9 cellular contexts compared by ENCODE assay signal in the genomic region with DNA sequence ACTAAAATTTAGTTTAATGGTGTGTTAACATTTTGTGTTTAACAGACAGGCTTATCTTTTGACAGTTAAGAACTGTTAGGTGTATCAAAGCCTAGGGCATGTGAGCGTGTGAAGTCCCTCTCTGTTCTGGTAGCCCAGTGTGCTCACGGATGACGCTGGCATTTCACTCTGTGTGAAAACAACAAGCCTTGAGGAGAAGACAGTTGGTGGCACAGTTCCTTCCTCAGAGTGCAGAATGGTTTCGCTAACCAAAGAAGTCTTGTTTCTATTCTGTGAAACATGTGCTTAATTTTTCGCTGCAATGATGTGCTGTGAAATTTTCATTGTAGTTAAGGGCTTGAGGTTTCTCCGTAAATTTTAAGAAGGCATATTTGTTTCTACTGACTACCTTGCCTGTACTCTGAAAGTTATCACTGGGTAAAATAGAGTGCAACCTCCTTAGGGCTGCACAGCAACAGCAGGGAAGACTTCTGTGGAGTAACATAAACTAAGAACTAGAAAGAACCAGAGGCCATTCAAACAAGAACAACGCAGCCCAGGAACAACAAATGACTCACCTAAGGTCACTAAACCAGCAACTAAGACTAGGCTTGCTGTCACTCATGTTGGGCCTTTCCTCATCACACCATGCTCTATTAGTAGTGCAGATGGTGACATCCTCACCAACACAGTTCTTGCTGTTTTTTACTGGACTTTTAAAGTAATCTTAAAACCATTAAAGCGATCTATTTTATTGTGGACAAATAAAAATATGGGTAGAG. TPM values are rescaled to one million over a fixed set of nuclear protein-coding genes. Genes with fewer than 3 reads are reported as not detected.
DNase-seq lines count a peak whose midpoint lies in the region; ATAC-seq, FAIRE-seq and TF ChIP-seq lines count a peak whose summit lies in the region.
"Had no signal": no experiment of that assay in that cellular context is flagged by ENCODE, and none has a peak within 500 bp of the region (broad histone marks: within the 10 kb centered on the region; RNA-seq: fewer than 3 reads in every experiment).

No MANE protein-coding gene starts in this region.

- H3K36me3 ChIP-seq in K562 (ENCODE audit: control insufficient read depth, insufficient read depth, low read length) (peaks cover 73% of the 10 kb centered on the region), left lung (peaks cover 0 to 50% of the 10 kb centered on the region in 2 donors)

- no peaks in the 10 kb centered on the region for H3K27me3 Mint-ChIP-seq in activated T-cell treated with anti-CD3 and anti-CD28 coated beads, Interleukin-2, amount 50 U/mL, for 24 hours
- H3K27me3 Mint-ChIP-seq in stimulated activated naive CD8-positive, alpha-beta T cell treated with anti-CD3 and anti-CD28 coated beads, Interleukin-15, amount 100 ng/mL, for 72 hours: no peaks in the 10 kb centered on the region

- POLR2A ChIA-PET in K562 (lab: Yijun Ruan, JAX): no interaction called here

- peak overlapping the region; percentile 96 for H3K27ac Mint-ChIP-seq in activated T-cell treated with anti-CD3 and anti-CD28 coated beads, Interleukin-2, amount 50 U/mL, for 24 hours
- peak overlapping the region; percentile 74 to 86 for H3K27ac Mint-ChIP-seq in stimulated activated naive CD8-positive, alpha-beta T cell treated with anti-CD3 and anti-CD28 coated beads, Interleukin-15, amount 100 ng/mL, for 72 hours

- BruUV-seq in K562 (replicated peaks; lab: Mats Ljungman, UMichigan): no TSS peak

- H2AFZ ChIP-seq in K562 (ENCODE audit: low read depth, low read length): no peak overlapping the region

- H3K9me3 ChIP-seq in K562 (replicated peaks; ENCODE audit: control insufficient read depth, insufficient read depth, low read depth, low read length) (no peaks in the 10 kb centered on the region), left lung (no peaks in the 10 kb centered on the region)

- H3K4me2 ChIP-seq in K562 (ENCODE audit: insufficient read depth, low read length): peak overlapping the region; percentile 8; the same call in 1 of the 2 replicates

- in situ Hi-C loops in K562 (cut with MboI): no loop called here

- H3K9ac ChIP-seq in K562 (ENCODE audit: insufficient read depth in 1 of 2, low read depth in 2 of 2, low read length in 2 of 2): peak overlapping the region; percentile 15 to 16; a peak in 2 of 4 replicates

- intact Hi-C loops in K562 (cut with micrococcal nuclease) (no loop called here), left lung (cut with DNase I) (no loop called here)

- peak; percentile 37 for FAIRE-seq in K562 (lab: Jason Lieb, UNC)
- no peak for FAIRE-seq in RCC 7860 (lab: Jason Lieb, UNC)

- H3K27ac ChIP-seq in K562 (ENCODE audit: extremely low read depth, low read depth, low read length) (peak overlapping the region; percentile 67), left lung (no peak overlapping the region)

- CTCF ChIA-PET in K562 (lab: Yijun Ruan, JAX; ENCODE audit: low intra/inter-chr PET ratio): interaction anchor here (0.6 kb wide), 1 partner anchor 188 kb away, joined by 3 read pairs; no protein-coding TSS in a partner anchor

- H3K27me3 ChIP-seq in K562 (ENCODE audit: control insufficient read depth in 2 of 2, insufficient read depth in 2 of 2, low read length in 2 of 2): no peaks in the 10 kb centered on the region
- no peaks in the 10 kb centered on the region for H3K27me3 ChIP-seq in left lung

- H3K4me3 ChIP-seq in K562 (no peak overlapping the region), left lung (no peak overlapping the region)

- H3K9me1 ChIP-seq in K562 (ENCODE audit: control insufficient read depth, insufficient read depth, low read length): no peaks in the 10 kb centered on the region

- no peak for TF ChIP-seq RAD21 in K562 (CRISPR knock-in tag; conservative IDR thresholded peaks at IDR 0.05 in 1 of 2, IDR thresholded peaks at IDR 0.05 in 1 of 2)

- H3K4me3 Mint-ChIP-seq in activated T-cell treated with anti-CD3 and anti-CD28 coated beads, Interleukin-2, amount 50 U/mL, for 24 hours: peak overlapping the region; percentile 56
- peak overlapping the region in 1 of 2 donors; percentile 47 for H3K4me3 Mint-ChIP-seq in stimulated activated naive CD8-positive, alpha-beta T cell treated with anti-CD3 and anti-CD28 coated beads, Interleukin-15, amount 100 ng/mL, for 72 hours

- no peak for TF ChIP-seq EP300 in K562 (IDR thresholded peaks at IDR 0.05; ENCODE audit: low read length)

- peaks cover 9% of the 10 kb centered on the region; the same call in 2 of the 3 replicates for H3K79me2 ChIP-seq in K562 (ENCODE audit: control insufficient read depth, insufficient read depth, low read length)

- ATAC-seq in HG03159 (IDR thresholded peaks at IDR 0.05; ENCODE audit: unreplicated experiment) (peak; percentile 63), K562 (peak; percentile 72), left lung (no peak)
- ATAC-seq in stimulated activated naive CD8-positive, alpha-beta T cell treated with anti-CD3 and anti-CD28 coated beads, Interleukin-15, amount 100 ng/mL, for 72 hours: peak; percentile 86

- peaks cover 81% of the 10 kb centered on the region for H3K36me3 Mint-ChIP-seq in activated T-cell treated with anti-CD3 and anti-CD28 coated beads, Interleukin-2, amount 50 U/mL, for 24 hours (ENCODE audit: low read depth)

- no peaks in the 10 kb centered on the region for H3K9me3 Mint-ChIP-seq in activated T-cell treated with anti-CD3 and anti-CD28 coated beads, Interleukin-2, amount 50 U/mL, for 24 hours
- H3K9me3 Mint-ChIP-seq in stimulated activated naive CD8-positive, alpha-beta T cell treated with anti-CD3 and anti-CD28 coated beads, Interleukin-15, amount 100 ng/mL, for 72 hours: no peaks in the 10 kb centered on the region

- no peak for TF ChIP-seq POLR2A in K562 (conservative IDR thresholded peaks at IDR 0.05)

- no peak for TF ChIP-seq CTCF in K562 (IDR thresholded peaks at IDR 0.05 in 2 of 3, conservative IDR thresholded peaks at IDR 0.05 in 1 of 3; ENCODE audit: insufficient read depth in 2 of 3, low read depth in 1 of 3, low read length in 3 of 3)
- TF ChIP-seq CTCF in left lung (IDR thresholded peaks at IDR 0.05): no peak

- H3K4me1 ChIP-seq in K562 (replicated peaks in 1 of 2; ENCODE audit: control insufficient read depth in 2 of 2, insufficient read depth in 2 of 2, low read length in 2 of 2): peaks cover 9 to 30% of the 10 kb centered on the region in 2 experiments
- peaks cover 0 to 20% of the 10 kb centered on the region in 2 donors for H3K4me1 ChIP-seq in left lung

- WGBS in K562 (ENCODE audit: insufficient coverage, low coverage, missing lambda C conversion rate): 50% methylated on average over 8 of the region's 8 CpGs

- DNase-seq in activated T-cell treated with anti-CD3 and anti-CD28 coated beads, Interleukin-2, amount 50 U/mL, for 24 hours: no peak
- no peak for DNase-seq in activated T-cell treated with anti-CD3 and anti-CD28 coated beads, Interleukin-2, amount 50 U/mL, for 1 hour
- peak in 3 of 4 experiments; percentile 28 to 52 (median 48) for DNase-seq in K562 (ENCODE audit: extremely low read depth in 1 of 4, low spot score in 3 of 4)
- DNase-seq in stimulated activated naive CD8-positive, alpha-beta T cell treated with anti-CD3 and anti-CD28 coated beads, Interleukin-15, amount 100 ng/mL, for 72 hours: peak in 1 of 2 donors; percentile 46
- no peak for DNase-seq in NK-92 (lab: John Stamatoyannopoulos, UW; ENCODE audit: unreplicated experiment)
- no peak for DNase-seq in RCC 7860 (ENCODE audit: low spot score)
- DNase-seq in left lung: no peak
- DNase-seq: NCI-H1436 had no signal

- H4K20me1 ChIP-seq in K562 (replicated peaks; ENCODE audit: control insufficient read depth, insufficient read depth, low read length): peaks cover 3% of the 10 kb centered on the region; the same call in 1 of the 2 replicates

- peaks cover 66% of the 10 kb centered on the region for H3K4me1 Mint-ChIP-seq in activated T-cell treated with anti-CD3 and anti-CD28 coated beads, Interleukin-2, amount 50 U/mL, for 24 hours (ENCODE audit: low read depth)
- H3K4me1 Mint-ChIP-seq in stimulated activated naive CD8-positive, alpha-beta T cell treated with anti-CD3 and anti-CD28 coated beads, Interleukin-15, amount 100 ng/mL, for 72 hours: peaks cover 27% of the 10 kb centered on the region

TF ChIP-seq in K562, 482 proteins besides CTCF, POLR2A, EP300 and RAD21 (continues in another document):
- no peak for TF ChIP-seq FOXK2 (conservative IDR thresholded peaks at IDR 0.05 in 1 of 2, IDR thresholded peaks at IDR 0.05 in 1 of 2; ENCODE audit: low read depth in 2 of 2)
- TF ChIP-seq, protein P1, sequence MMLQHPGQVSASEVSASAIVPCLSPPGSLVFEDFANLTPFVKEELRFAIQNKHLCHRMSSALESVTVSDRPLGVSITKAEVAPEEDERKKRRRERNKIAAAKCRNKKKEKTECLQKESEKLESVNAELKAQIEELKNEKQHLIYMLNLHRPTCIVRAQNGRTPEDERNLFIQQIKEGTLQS (IDR thresholded peaks at IDR 0.05): peak; percentile 67
- TF ChIP-seq, protein P1 (CRISPR knock-in tag; conservative IDR thresholded peaks at IDR 0.05): no peak

RNA-seq across cellular contexts. Expression of a gene that starts 33.4 kb away (rescaled TPM):
- 29.1 and 47.8 TPM in 2 replicates for total RNA-seq in K562 (2011; cell fraction: chromatin; rRNA removed; ENCODE audit: low replicate concordance)
- total RNA-seq in K562 (2011; cell fraction: nucleolus; rRNA removed): 16.5 and 17.9 TPM in 2 replicates
- 26.1 and 42.0 TPM in 2 replicates for total RNA-seq in K562 (2011; cell fraction: nucleoplasm; rRNA removed)
- total RNA-seq in K562 (2014; rRNA removed) (68.7 and 80.5 TPM in 2 replicates), K562 (2014; rRNA removed; fragmentation: Illumina TruSeq; extraction: Trizol) (101 TPM in 2 replicates), K562 (2015; rRNA removed; fragmentation: Illumina TruSeq; extraction: Trizol) (82.3 and 90.0 TPM in 2 replicates), K562 (2021) (67.3 and 68.5 TPM in 2 replicates), left lung (10 to 100 TPM; 59.8 to 66.8 TPM)
- polyA plus RNA-seq in K562 (2011; rRNA removed) (77.9 and 95.9 TPM in 2 replicates), K562 (2014; fragmentation: Illumina TruSeq; extraction: Trizol) (92.4 and 94.7 TPM in 2 replicates), K562 (2014; fragmentation: Nextera tagmentation; extraction: Ambion mirVana) (10 to 100 TPM; 20.6 to 26.3 TPM), K562 (2014; rRNA removed) (54.7 and 59.7 TPM in 2 replicates)
- 13.9 and 27.6 TPM in 2 replicates for polyA plus RNA-seq in K562 (2011; cell fraction: cytosol; rRNA removed)
- 53.1 and 64.2 TPM in 2 replicates for polyA plus RNA-seq in K562 (2011; cell fraction: nucleus; rRNA removed)
- polyA plus RNA-seq in K562 (2012): 53.8 and 86.1 TPM in 2 replicates
- polyA minus RNA-seq in K562 (2011; rRNA and poly(A)+ RNA removed): 83.8 and 86.3 TPM in 2 replicates
- 21.9 and 36.5 TPM in 2 replicates for polyA minus RNA-seq in K562 (2011; cell fraction: cytosol; rRNA and poly(A)+ RNA removed)
- polyA minus RNA-seq in K562 (2011; cell fraction: nucleus; rRNA and poly(A)+ RNA removed): 23.4 and 33.0 TPM in 2 replicates

Comparison
In these comparisons a context has a peak if more than half of its experiments do, and no peak if none do; other contexts are left out.
1. DNase-seq: peak in K562 (3 of 4); none in activated T-cell treated with anti-CD3 and anti-CD28 coated beads, Interleukin-2, amount 50 U/mL, for 24 hours (single experiment), activated T-cell treated with anti-CD3 and anti-CD28 coated beads, Interleukin-2, amount 50 U/mL, for 1 hour (single experiment), NK-92 (single experiment), RCC 7860 (single experiment) and left lung (0 of 2).